ENCODE assay signal across 19 cellular contexts in the genomic region with DNA sequence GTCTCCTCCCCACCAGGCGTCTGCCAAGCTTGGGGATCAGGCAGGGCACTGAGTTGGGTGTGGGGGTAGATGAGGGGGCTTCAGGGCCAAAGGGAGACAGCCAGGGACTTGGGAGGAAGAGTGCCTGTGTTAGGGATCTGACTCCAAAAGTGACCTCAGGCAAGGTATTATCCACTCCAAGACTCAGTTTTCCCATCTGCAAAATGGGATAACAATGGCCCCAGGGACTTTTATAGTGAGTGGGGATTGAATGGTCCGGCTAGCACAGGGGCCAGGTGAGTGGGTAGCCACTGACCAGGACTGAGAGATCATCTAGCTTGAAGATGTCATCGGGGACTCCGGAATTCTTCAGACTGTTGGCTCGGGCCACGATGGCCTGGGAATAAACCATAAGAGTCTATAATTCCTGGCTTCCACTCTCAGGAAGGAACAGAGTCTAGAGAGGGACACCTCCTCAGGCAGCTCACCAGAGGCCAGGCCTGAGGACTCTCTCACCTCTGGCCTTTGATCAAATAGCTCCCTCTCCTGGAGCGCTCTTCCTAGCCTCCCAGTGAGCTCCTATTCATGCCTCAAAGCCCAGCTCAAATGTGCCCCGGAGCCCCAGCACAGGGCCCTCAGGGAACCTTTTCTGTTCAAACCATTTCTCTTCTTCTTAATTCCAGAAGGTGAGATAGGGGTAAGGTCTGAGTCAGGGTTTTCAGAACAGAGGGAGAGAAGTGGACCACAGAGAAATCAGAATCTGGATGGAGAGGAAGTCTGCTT. TPM values are rescaled to one million over a fixed set of nuclear protein-coding genes. Genes with fewer than 3 reads are reported as not detected.
DNase-seq lines count a peak whose midpoint lies in the region; ATAC-seq, FAIRE-seq and TF ChIP-seq lines count a peak whose summit lies in the region.
"Had no signal": no experiment of that assay in that cellular context is flagged by ENCODE, and none has a peak within 500 bp of the region (broad histone marks: within the 10 kb centered on the region; RNA-seq: fewer than 3 reads in every experiment).

No MANE protein-coding gene starts in this region.

- H3K36me3 ChIP-seq in HepG2 (replicated peaks in 1 of 2; ENCODE audit: control insufficient read depth in 1 of 2, insufficient read depth in 2 of 2, low read length in 2 of 2) (peaks cover 31 to 58% of the 10 kb centered on the region in 2 experiments; a peak in 4 of 5 replicates), right lobe of liver (peaks cover 0 to 62% (median 20%) of the 10 kb centered on the region in 4 donors), endodermal cell (ENCODE audit: control insufficient read depth, insufficient read depth, low read length) (peaks cover 67% of the 10 kb centered on the region), thyroid gland (peaks cover 50 to 60% of the 10 kb centered on the region in 2 donors)

- WGBS in HepG2 (ENCODE audit: low lambda C conversion rate) = 97% methylated on average over 8 of the region's 8 CpGs
- 100% methylated on average over 3 of the region's 8 CpGs for WGBS in right lobe of liver (ENCODE audit: insufficient coverage, low coverage, low lambda C conversion rate, missing lambda C conversion rate)
- 91 to 95% methylated on average over 3 to 8 of the region's 8 CpGs for WGBS in endodermal cell (ENCODE audit: insufficient coverage in 1 of 2, insufficient read length in 1 of 2), 2 experiments
- 94 to 96% methylated on average over 7 to 8 of the region's 8 CpGs for WGBS in thyroid gland, 2 donors

- no peaks in the 10 kb centered on the region for H3K9me3 ChIP-seq in HepG2 (ENCODE audit: low read length)
- no peaks in the 10 kb centered on the region for H3K9me3 ChIP-seq in right lobe of liver
- H3K9me3 ChIP-seq in endodermal cell (ENCODE audit: control insufficient read depth, low read length) = no peaks in the 10 kb centered on the region
- H3K9me3 ChIP-seq in thyroid gland = no peaks in the 10 kb centered on the region
- H3K9me3 ChIP-seq: Caco-2 had no signal

- in situ Hi-C loops in HepG2 (cut with HindIII; ENCODE audit: extremely low pct_ligation_motif_present, low pct_unique_long_range_greater_than_20kb) = loop anchor here (5.0 kb wide), 1 partner anchor 33 kb away; no protein-coding TSS in a partner anchor

- H3K27me3 Mint-ChIP-seq in IgD-negative memory B cell = no peaks in the 10 kb centered on the region
- H3K27me3 Mint-ChIP-seq in endodermal cell (ENCODE audit: insufficient read depth) = no peaks in the 10 kb centered on the region
- H3K27me3 Mint-ChIP-seq in activated CD4-positive, alpha-beta memory T cell treated with anti-CD3 and anti-CD28 coated beads, Interleukin-2, amount 10 ng/mL, durations not matched to agents 7 days and 5 days = no peaks in the 10 kb centered on the region

- no peak for TF ChIP-seq RAD21 in HepG2 (CRISPR knock-in tag; IDR thresholded peaks at IDR 0.05)

- no peaks in the 10 kb centered on the region for H3K9me3 Mint-ChIP-seq in IgD-negative memory B cell
- H3K9me3 Mint-ChIP-seq in endodermal cell = no peaks in the 10 kb centered on the region
- H3K9me3 Mint-ChIP-seq in activated CD4-positive, alpha-beta memory T cell treated with anti-CD3 and anti-CD28 coated beads, Interleukin-2, amount 10 ng/mL, durations not matched to agents 7 days and 5 days = no peaks in the 10 kb centered on the region

- TF ChIP-seq POLR2A in HepG2 (IDR thresholded peaks at IDR 0.05; ENCODE audit: insufficient read depth in 1 of 2, low read depth in 2 of 2, low read length in 2 of 2) (no peak), right lobe of liver (IDR thresholded peaks at IDR 0.05) (no peak), thyroid gland (IDR thresholded peaks at IDR 0.05) (no peak)

- DNase-seq in HepG2 (ENCODE audit: low spot score) (no peak), right lobe of liver (no peak), endodermal cell (no peak), NCI-H2107 treated with DMSO at 0.1 percent for 48 hours (lab: John Stamatoyannopoulos, UW; ENCODE audit: unreplicated experiment) (no peak), thyroid gland (no peak)
- no peak for DNase-seq in stimulated activated CD4-positive, alpha-beta T cell treated with anti-CD3 and anti-CD28 coated beads, Interleukin-4, amount 100 ng/mL, for 24 hours
- DNase-seq in activated CD4-positive, alpha-beta memory T cell treated with anti-CD3 and anti-CD28 coated beads, Interleukin-2, amount 10 ng/mL, durations not matched to agents 7 days and 5 days = no peak
- DNase-seq: Caco-2, DMS153, H7, NCI-H187, NCI-H2171, NCI-H446, NCI-H69, SHP77 treated with DMSO at 0.1 percent for 48 hours had no signal

- no peak for FAIRE-seq in HepG2 (lab: Jason Lieb, UNC)
- FAIRE-seq: GM19239, RCC 7860 had no signal

- H3K4me1 ChIP-seq in HepG2 (ENCODE audit: insufficient read depth, low read length) (peaks cover 22% of the 10 kb centered on the region), right lobe of liver (peaks cover 0 to 26% (median 7%) of the 10 kb centered on the region in 4 donors), endodermal cell (ENCODE audit: control insufficient read depth, insufficient read depth, low read length) (peaks cover 9% of the 10 kb centered on the region), thyroid gland (peaks cover 22 to 29% of the 10 kb centered on the region in 2 donors)

- H3K4me3 Mint-ChIP-seq in IgD-negative memory B cell = peak overlapping the region in 3 of 4 donors; percentile 17 to 48 (median 33)
- no peak overlapping the region for H3K4me3 Mint-ChIP-seq in endodermal cell
- H3K4me3 Mint-ChIP-seq in activated CD4-positive, alpha-beta memory T cell treated with anti-CD3 and anti-CD28 coated beads, Interleukin-2, amount 10 ng/mL, durations not matched to agents 7 days and 5 days = no peak overlapping the region

- BruUV-seq in HepG2 (replicated peaks; lab: Mats Ljungman, UMichigan) = no TSS peak

- POLR2A ChIA-PET in HepG2 (lab: Yijun Ruan, JAX) = no interaction called here
- POLR2A ChIA-PET in activated CD4-positive, alpha-beta memory T cell treated with anti-CD3 and anti-CD28 coated beads, Interleukin-2, amount 10 ng/mL, durations not matched to agents 7 days and 5 days (lab: Charles Lee) = interaction anchor here (1.2 kb wide), 1 partner anchor 13 kb away, joined by 4 read pairs; no protein-coding TSS in a partner anchor

- no peak overlapping the region for H2AFZ ChIP-seq in HepG2 (ENCODE audit: low read length)

- H3K27ac ChIP-seq in HepG2 (ENCODE audit: extremely low read length, insufficient read depth, low read length) (no peak overlapping the region), right lobe of liver (no peak overlapping the region), endodermal cell (ENCODE audit: low read depth, low read length) (no peak overlapping the region), thyroid gland (no peak overlapping the region)
- H3K27ac ChIP-seq: C4-2B had no signal

- no peaks in the 10 kb centered on the region for H3K36me3 Mint-ChIP-seq in IgD-negative memory B cell
- peaks cover 56% of the 10 kb centered on the region for H3K36me3 Mint-ChIP-seq in endodermal cell (ENCODE audit: low read depth)
- H3K36me3 Mint-ChIP-seq in activated CD4-positive, alpha-beta memory T cell treated with anti-CD3 and anti-CD28 coated beads, Interleukin-2, amount 10 ng/mL, durations not matched to agents 7 days and 5 days (ENCODE audit: low read depth) = peaks cover 45% of the 10 kb centered on the region

- no peak overlapping the region for H3K4me3 ChIP-seq in HepG2 (replicated peaks in 1 of 3; ENCODE audit: insufficient read depth in 1 of 3, low read depth in 2 of 3, low read length in 3 of 3)
- H3K4me3 ChIP-seq in right lobe of liver = no peak overlapping the region
- no peak overlapping the region for H3K4me3 ChIP-seq in endodermal cell (ENCODE audit: low read length)
- H3K4me3 ChIP-seq in thyroid gland (replicated peaks in 1 of 3) = no peak overlapping the region

- no peak for TF ChIP-seq EP300 in HepG2 (IDR thresholded peaks at IDR 0.05; ENCODE audit: low read depth in 2 of 2, low read length in 2 of 2)
- TF ChIP-seq EP300 in HepG2 (CRISPR knock-in tag; IDR thresholded peaks at IDR 0.05; ENCODE audit: borderline replicate concordance) = no peak

- TF ChIP-seq CTCF in HepG2 (CRISPR knock-in tag; IDR thresholded peaks at IDR 0.05) (peak; percentile 40), right lobe of liver (IDR thresholded peaks at IDR 0.05) (no peak), endodermal cell (conservative IDR thresholded peaks at IDR 0.05) (peak; percentile 18), thyroid gland (IDR thresholded peaks at IDR 0.05) (no peak)

- no peak overlapping the region for H3K4me2 ChIP-seq in HepG2 (ENCODE audit: low read depth, low read length)

- intact Hi-C loops in HepG2 (cut with micrococcal nuclease; ENCODE audit: unreplicated experiment) (loop anchor here (5.0 kb wide), 1 partner anchor 62 kb away; a partner anchor contains a TSS), right lobe of liver (cut with DNase I) (loop anchor here in 1 of 2 donors (10.0 kb wide), 1 partner anchor 60 kb away; a partner anchor contains a TSS), thyroid gland (cut with DNase I) (loop anchor here (5.0 kb wide), 1 partner anchor 62 kb away; a partner anchor contains a TSS)

- H3K9ac ChIP-seq in HepG2 (ENCODE audit: insufficient read depth, low read depth, low read length) (no peak overlapping the region), endodermal cell (ENCODE audit: extremely low read depth, low read length, poor library complexity, severe bottlenecking) (no peak overlapping the region)

- ATAC-seq in HepG2 (no peak), right lobe of liver (no peak)

- H3K4me1 Mint-ChIP-seq in IgD-negative memory B cell (peaks cover under 1 to 18% (median 13%) of the 10 kb centered on the region in 3 donors), endodermal cell (peaks cover 16% of the 10 kb centered on the region)
- H3K4me1 Mint-ChIP-seq in activated CD4-positive, alpha-beta memory T cell treated with anti-CD3 and anti-CD28 coated beads, Interleukin-2, amount 10 ng/mL, durations not matched to agents 7 days and 5 days = peaks cover 29% of the 10 kb centered on the region

- peaks cover 8% of the 10 kb centered on the region; the same call in 1 of the 2 replicates for H4K20me1 ChIP-seq in HepG2 (ENCODE audit: insufficient read depth, low read length)

- H3K79me2 ChIP-seq in HepG2 (ENCODE audit: insufficient read depth, low read length) = peaks cover 21% of the 10 kb centered on the region

- CTCF ChIA-PET in HepG2 (lab: Yijun Ruan, JAX; ENCODE audit: low intra/inter-chr PET ratio, low total read pairs) = no interaction called here
- CTCF ChIA-PET in activated CD4-positive, alpha-beta memory T cell treated with anti-CD3 and anti-CD28 coated beads, Interleukin-2, amount 10 ng/mL, durations not matched to agents 7 days and 5 days (lab: Charles Lee) = no interaction called here

- no peak overlapping the region for H3K27ac Mint-ChIP-seq in IgD-negative memory B cell
- H3K27ac Mint-ChIP-seq in endodermal cell = no peak overlapping the region
- H3K27ac Mint-ChIP-seq in activated CD4-positive, alpha-beta memory T cell treated with anti-CD3 and anti-CD28 coated beads, Interleukin-2, amount 10 ng/mL, durations not matched to agents 7 days and 5 days = no peak overlapping the region

- H3K27me3 ChIP-seq in HepG2 (ENCODE audit: control insufficient read depth in 1 of 2, insufficient read depth in 2 of 2, low read length in 2 of 2) = no peaks in the 10 kb centered on the region; a peak in 1 of 5 replicates
- no peaks in the 10 kb centered on the region for H3K27me3 ChIP-seq in right lobe of liver
- H3K27me3 ChIP-seq in endodermal cell (ENCODE audit: control insufficient read depth, insufficient read depth, low read length, poor library complexity, severe bottlenecking) = no peaks in the 10 kb centered on the region
- no peaks in the 10 kb centered on the region for H3K27me3 ChIP-seq in thyroid gland

RNA-seq across cellular contexts. Expression of a gene that starts 3.5 kb away (rescaled TPM):
- total RNA-seq in HepG2 (2016; rRNA removed; fragmentation: Illumina TruSeq; extraction: Trizol) (130 and 135 TPM in 2 replicates), right lobe of liver (100 to 1,000 TPM in 4 of 6 experiments, 10 to 100 TPM in 2; 89.0 to 171 (median 116) TPM), endodermal cell (100 to 1,000 TPM; 299 to 335 TPM), thyroid gland (100 to 1,000 TPM; 231 to 259 (median 241) TPM)
- total RNA-seq in HepG2 (2016; cell fraction: cytosol; rRNA removed; fragmentation: Illumina TruSeq; extraction: Trizol; ENCODE audit: low read depth) = 20.5 and 23.1 TPM in 2 replicates
- total RNA-seq in HepG2 (2016; cell fraction: insoluble cytoplasmic fraction; rRNA removed; fragmentation: Illumina TruSeq; extraction: Trizol) = 123 and 124 TPM in 2 replicates
- 56.6 and 58.5 TPM in 2 replicates for total RNA-seq in HepG2 (2016; cell fraction: membrane; rRNA removed; fragmentation: Illumina TruSeq; extraction: Trizol)
- total RNA-seq in HepG2 (2016; cell fraction: nucleus; rRNA removed; fragmentation: Illumina TruSeq; extraction: Trizol) = 79.3 and 83.0 TPM in 2 replicates
- polyA plus RNA-seq in HepG2 (2011; rRNA removed) (303 and 324 TPM in 2 replicates), IgD-negative memory B cell (150 TPM)
- 189 and 265 TPM in 2 replicates for polyA plus RNA-seq in HepG2 (2011; cell fraction: cytosol; rRNA removed)
- polyA plus RNA-seq in HepG2 (2011; cell fraction: nucleus; rRNA removed) = 685 and 845 TPM in 2 replicates
- 108 and 130 TPM in 2 replicates for polyA plus RNA-seq in HepG2 (2012)
- 15.6 and 17.4 TPM in 2 replicates for polyA plus RNA-seq in HepG2 (2016; cell fraction: cytosol; fragmentation: Illumina TruSeq; extraction: Trizol; ENCODE audit: low read depth)
- 140 and 172 TPM in 2 replicates for polyA plus RNA-seq in HepG2 (2016; cell fraction: insoluble cytoplasmic fraction; fragmentation: Illumina TruSeq; extraction: Trizol; ENCODE audit: low read depth)
- polyA plus RNA-seq in HepG2 (2016; cell fraction: membrane; fragmentation: Illumina TruSeq; extraction: Trizol; ENCODE audit: low read depth) = 37.0 and 39.8 TPM in 2 replicates
- polyA plus RNA-seq in HepG2 (2016; cell fraction: nucleus; fragmentation: Illumina TruSeq; extraction: Trizol; ENCODE audit: insufficient read depth, low read depth) = 198 and 202 TPM in 2 replicates
- polyA minus RNA-seq in HepG2 (2011; rRNA and poly(A)+ RNA removed; ENCODE audit: low replicate concordance) = 413 and 442 TPM in 2 replicates
- polyA minus RNA-seq in HepG2 (2011; cell fraction: cytosol; rRNA and poly(A)+ RNA removed) = 159 and 175 TPM in 2 replicates
- polyA minus RNA-seq in HepG2 (2011; cell fraction: nucleus; rRNA and poly(A)+ RNA removed) = 95.7 and 108 TPM in 2 replicates
- polyA plus RNA-seq in endodermal cell (2013, experiment 1 of 2) = 143 TPM
- 127 TPM for polyA plus RNA-seq in endodermal cell (2013, experiment 2 of 2)
- total RNA-seq in activated CD4-positive, alpha-beta memory T cell treated with anti-CD3 and anti-CD28 coated beads, Interleukin-2, amount 10 ng/mL, durations not matched to agents 7 days and 5 days = 100 to 1,000 TPM; 336 TPM

RNA-seq across cellular contexts. Expression of a gene that starts 5.4 kb away (rescaled TPM):
- total RNA-seq in HepG2 (2016; rRNA removed; fragmentation: Illumina TruSeq; extraction: Trizol) (8.0 and 8.2 TPM in 2 replicates), right lobe of liver (10 to 100 TPM in 1 of 6 experiments, 1 to 10 TPM in 5; 5.9 to 10.6 (median 7.1) TPM), endodermal cell (10 to 100 TPM; 15.3 to 19.6 TPM), thyroid gland (10 to 100 TPM; 25.7 to 47.0 (median 34.9) TPM)
- 1.4 and 1.9 TPM in 2 replicates for total RNA-seq in HepG2 (2016; cell fraction: cytosol; rRNA removed; fragmentation: Illumina TruSeq; extraction: Trizol; ENCODE audit: low read depth)
- 6.8 and 9.6 TPM in 2 replicates for total RNA-seq in HepG2 (2016; cell fraction: insoluble cytoplasmic fraction; rRNA removed; fragmentation: Illumina TruSeq; extraction: Trizol)
- 2.5 and 2.9 TPM in 2 replicates for total RNA-seq in HepG2 (2016; cell fraction: membrane; rRNA removed; fragmentation: Illumina TruSeq; extraction: Trizol)
- 11.8 and 12.5 TPM in 2 replicates for total RNA-seq in HepG2 (2016; cell fraction: nucleus; rRNA removed; fragmentation: Illumina TruSeq; extraction: Trizol)
- polyA plus RNA-seq in HepG2 (2011; rRNA removed) (6.0 and 9.5 TPM in 2 replicates), IgD-negative memory B cell (12.3 TPM)
- 10.8 and 16.3 TPM in 2 replicates for polyA plus RNA-seq in HepG2 (2011; cell fraction: cytosol; rRNA removed)
- polyA plus RNA-seq in HepG2 (2011; cell fraction: nucleus; rRNA removed) = 40.2 and 48.1 TPM in 2 replicates
- polyA plus RNA-seq in HepG2 (2012) = 4.3 and 5.9 TPM in 2 replicates
- 0.40 and 0.46 TPM in 2 replicates for polyA plus RNA-seq in HepG2 (2016; cell fraction: cytosol; fragmentation: Illumina TruSeq; extraction: Trizol; ENCODE audit: low read depth)
- 3.5 and 3.7 TPM in 2 replicates for polyA plus RNA-seq in HepG2 (2016; cell fraction: insoluble cytoplasmic fraction; fragmentation: Illumina TruSeq; extraction: Trizol; ENCODE audit: low read depth)
- 1.1 and 1.2 TPM in 2 replicates for polyA plus RNA-seq in HepG2 (2016; cell fraction: membrane; fragmentation: Illumina TruSeq; extraction: Trizol; ENCODE audit: low read depth)
- polyA plus RNA-seq in HepG2 (2016; cell fraction: nucleus; fragmentation: Illumina TruSeq; extraction: Trizol; ENCODE audit: insufficient read depth, low read depth) = 8.4 and 11.9 TPM in 2 replicates
- 12.7 and 29.1 TPM in 2 replicates for polyA minus RNA-seq in HepG2 (2011; rRNA and poly(A)+ RNA removed; ENCODE audit: low replicate concordance)
- polyA minus RNA-seq in HepG2 (2011; cell fraction: cytosol; rRNA and poly(A)+ RNA removed) = 7.4 and 9.1 TPM in 2 replicates
- polyA minus RNA-seq in HepG2 (2011; cell fraction: nucleus; rRNA and poly(A)+ RNA removed) = 18.0 and 20.5 TPM in 2 replicates
- polyA plus RNA-seq in endodermal cell (2013, experiment 1 of 2) = 6.2 TPM
- polyA plus RNA-seq in endodermal cell (2013, experiment 2 of 2) = 6.0 TPM
- total RNA-seq in activated CD4-positive, alpha-beta memory T cell treated with anti-CD3 and anti-CD28 coated beads, Interleukin-2, amount 10 ng/mL, durations not matched to agents 7 days and 5 days = 10 to 100 TPM in 1 of 2 experiments, 1 to 10 TPM in 1; 9.2 to 10.9 TPM

RNA-seq across cellular contexts. Expression of a gene that starts 29.6 kb away (rescaled TPM):
- total RNA-seq in HepG2 (2016; rRNA removed; fragmentation: Illumina TruSeq; extraction: Trizol) = 15.3 and 19.7 TPM in 2 replicates
- 2.3 and 2.6 TPM in 2 replicates for total RNA-seq in HepG2 (2016; cell fraction: cytosol; rRNA removed; fragmentation: Illumina TruSeq; extraction: Trizol; ENCODE audit: low read depth)
- 15.3 and 17.1 TPM in 2 replicates for total RNA-seq in HepG2 (2016; cell fraction: insoluble cytoplasmic fraction; rRNA removed; fragmentation: Illumina TruSeq; extraction: Trizol)
- total RNA-seq in HepG2 (2016; cell fraction: membrane; rRNA removed; fragmentation: Illumina TruSeq; extraction: Trizol) = 8.6 and 9.8 TPM in 2 replicates
- total RNA-seq in HepG2 (2016; cell fraction: nucleus; rRNA removed; fragmentation: Illumina TruSeq; extraction: Trizol) = 8.6 and 10.2 TPM in 2 replicates
- 15.0 and 18.8 TPM in 2 replicates for polyA plus RNA-seq in HepG2 (2011; rRNA removed)
- 10.4 and 17.8 TPM in 2 replicates for polyA plus RNA-seq in HepG2 (2011; cell fraction: cytosol; rRNA removed)
- 32.9 and 37.7 TPM in 2 replicates for polyA plus RNA-seq in HepG2 (2011; cell fraction: nucleus; rRNA removed)
- polyA plus RNA-seq in HepG2 (2012) = 7.1 and 9.0 TPM in 2 replicates
- 1.6 and 1.8 TPM in 2 replicates for polyA plus RNA-seq in HepG2 (2016; cell fraction: cytosol; fragmentation: Illumina TruSeq; extraction: Trizol; ENCODE audit: low read depth)
- 13.7 and 17.7 TPM in 2 replicates for polyA plus RNA-seq in HepG2 (2016; cell fraction: insoluble cytoplasmic fraction; fragmentation: Illumina TruSeq; extraction: Trizol; ENCODE audit: low read depth)
- 5.4 and 6.6 TPM in 2 replicates for polyA plus RNA-seq in HepG2 (2016; cell fraction: membrane; fragmentation: Illumina TruSeq; extraction: Trizol; ENCODE audit: low read depth)
- 15.0 and 16.9 TPM in 2 replicates for polyA plus RNA-seq in HepG2 (2016; cell fraction: nucleus; fragmentation: Illumina TruSeq; extraction: Trizol; ENCODE audit: insufficient read depth, low read depth)
- polyA minus RNA-seq in HepG2 (2011; rRNA and poly(A)+ RNA removed; ENCODE audit: low replicate concordance) = 19.0 and 51.1 TPM in 2 replicates
- polyA minus RNA-seq in HepG2 (2011; cell fraction: cytosol; rRNA and poly(A)+ RNA removed) = 11.7 and 14.3 TPM in 2 replicates
- polyA minus RNA-seq in HepG2 (2011; cell fraction: nucleus; rRNA and poly(A)+ RNA removed) = 8.6 and 10.4 TPM in 2 replicates
- total RNA-seq in right lobe of liver = 1 to 10 TPM; 2.0 to 8.6 (median 2.8) TPM
- 0.40 TPM for polyA plus RNA-seq in IgD-negative memory B cell
- 10 to 100 TPM; 66.3 to 69.3 TPM for total RNA-seq in endodermal cell
- polyA plus RNA-seq in endodermal cell (2013, experiment 1 of 2) = 106 TPM
- 99.6 TPM for polyA plus RNA-seq in endodermal cell (2013, experiment 2 of 2)
- total RNA-seq in activated CD4-positive, alpha-beta memory T cell treated with anti-CD3 and anti-CD28 coated beads, Interleukin-2, amount 10 ng/mL, durations not matched to agents 7 days and 5 days = 10 to 100 TPM; 22.8 to 22.9 TPM
- 10 to 100 TPM; 14.5 to 19.4 (median 17.5) TPM for total RNA-seq in thyroid gland

RNA-seq across cellular contexts. Expression of a gene that starts 59.7 kb away (rescaled TPM):
- total RNA-seq in HepG2 (2016; rRNA removed; fragmentation: Illumina TruSeq; extraction: Trizol) = 30.7 and 36.8 TPM in 2 replicates
- total RNA-seq in HepG2 (2016; cell fraction: cytosol; rRNA removed; fragmentation: Illumina TruSeq; extraction: Trizol; ENCODE audit: low read depth) = 13.1 and 14.9 TPM in 2 replicates
- 27.4 and 35.0 TPM in 2 replicates for total RNA-seq in HepG2 (2016; cell fraction: insoluble cytoplasmic fraction; rRNA removed; fragmentation: Illumina TruSeq; extraction: Trizol)
- total RNA-seq in HepG2 (2016; cell fraction: membrane; rRNA removed; fragmentation: Illumina TruSeq; extraction: Trizol) = 17.3 and 17.9 TPM in 2 replicates
- 42.4 and 45.8 TPM in 2 replicates for total RNA-seq in HepG2 (2016; cell fraction: nucleus; rRNA removed; fragmentation: Illumina TruSeq; extraction: Trizol)
- polyA plus RNA-seq in HepG2 (2011; rRNA removed) = 15.4 and 16.9 TPM in 2 replicates
- polyA plus RNA-seq in HepG2 (2011; cell fraction: cytosol; rRNA removed) = 9.1 and 10.4 TPM in 2 replicates
- polyA plus RNA-seq in HepG2 (2011; cell fraction: nucleus; rRNA removed) = 19.7 and 20.7 TPM in 2 replicates
- 15.1 and 17.3 TPM in 2 replicates for polyA plus RNA-seq in HepG2 (2012)
- 2.3 and 2.6 TPM in 2 replicates for polyA plus RNA-seq in HepG2 (2016; cell fraction: cytosol; fragmentation: Illumina TruSeq; extraction: Trizol; ENCODE audit: low read depth)
- polyA plus RNA-seq in HepG2 (2016; cell fraction: insoluble cytoplasmic fraction; fragmentation: Illumina TruSeq; extraction: Trizol; ENCODE audit: low read depth) = 21.2 and 22.7 TPM in 2 replicates
- 6.3 and 6.6 TPM in 2 replicates for polyA plus RNA-seq in HepG2 (2016; cell fraction: membrane; fragmentation: Illumina TruSeq; extraction: Trizol; ENCODE audit: low read depth)
- 55.0 and 64.3 TPM in 2 replicates for polyA plus RNA-seq in HepG2 (2016; cell fraction: nucleus; fragmentation: Illumina TruSeq; extraction: Trizol; ENCODE audit: insufficient read depth, low read depth)
- 49.6 and 93.1 TPM in 2 replicates for polyA minus RNA-seq in HepG2 (2011; rRNA and poly(A)+ RNA removed; ENCODE audit: low replicate concordance)
- polyA minus RNA-seq in HepG2 (2011; cell fraction: cytosol; rRNA and poly(A)+ RNA removed) = 17.6 TPM in 2 replicates
- polyA minus RNA-seq in HepG2 (2011; cell fraction: nucleus; rRNA and poly(A)+ RNA removed) = 46.6 and 52.9 TPM in 2 replicates
- total RNA-seq in right lobe of liver = 10 to 100 TPM; 13.7 to 29.9 (median 20.7) TPM
- 19.5 TPM for polyA plus RNA-seq in IgD-negative memory B cell
- total RNA-seq in endodermal cell = 10 to 100 TPM; 60.4 to 67.4 TPM
- polyA plus RNA-seq in endodermal cell (2013, experiment 1 of 2) = 31.5 TPM
- 32.0 TPM for polyA plus RNA-seq in endodermal cell (2013, experiment 2 of 2)
- 10 to 100 TPM; 51.4 to 54.9 TPM for total RNA-seq in activated CD4-positive, alpha-beta memory T cell treated with anti-CD3 and anti-CD28 coated beads, Interleukin-2, amount 10 ng/mL, durations not matched to agents 7 days and 5 days
- total RNA-seq in thyroid gland = 10 to 100 TPM; 31.3 to 34.5 (median 32.5) TPM

Comparison
In these comparisons a context has a peak if more than half of its experiments do, and no peak if none do; other contexts are left out.
1. CTCF ChIP-seq: peak in HepG2 (single experiment) and endodermal cell (single experiment); none in right lobe of liver (0 of 4) and thyroid gland (0 of 6).
2. H3K4me3 Mint-ChIP-seq: peak in IgD-negative memory B cell (3 of 4); none in endodermal cell (single experiment) and activated CD4-positive, alpha-beta memory T cell treated with anti-CD3 and anti-CD28 coated beads, Interleukin-2, amount 10 ng/mL, durations not matched to agents 7 days and 5 days (single experiment).